In genomic region chr20:32359633-32360332, GRCh38 we compare ENCODE assay signal across 8 cellular contexts.
A peak's percentile ranks its signal among the peaks of the same experiment; 100 is the strongest.
DNase-seq lines count a peak whose midpoint lies in the region; ATAC-seq lines count a peak whose summit lies in the region.

No MANE protein-coding gene starts in this region.

- ATAC-seq in HG03520 (IDR thresholded peaks at IDR 0.05; ENCODE audit: unreplicated experiment): no peak

- peak; percentile 35 for DNase-seq in EH (ENCODE audit: low read depth)
- no peak for DNase-seq in NT2/D1 (ENCODE audit: low read depth, low spot score)
- DNase-seq in dedifferentiated amniotic fluid mesenchymal stem cell (ENCODE audit: extremely low spot score): peak; percentile 75
- DNase-seq in cortex of kidney (lab: John Stamatoyannopoulos, UW): no peak
- no peak for DNase-seq in NK-92 treated with Interleukin-12 subunit alpha and Interleukin-12 subunit beta, amount 100 ng/mL, for 24 hours (lab: John Stamatoyannopoulos, UW)
- no peak for DNase-seq in activated CD4-positive, alpha-beta T cell treated with anti-CD3 and anti-CD28 coated beads, Interleukin-2, amount 50 U/mL, for 4 hours

- H3K4me1 ChIP-seq in NT2/D1 (ENCODE audit: insufficient read depth, insufficient read length) (no peaks in the 10 kb centered on the region), muscle layer of duodenum (ENCODE audit: control insufficient read depth in 1 of 2, insufficient read depth in 2 of 2, low read length in 2 of 2) (peaks cover 19 to 39% of the 10 kb centered on the region in 2 donors)

- peak overlapping the region; percentile 90 for H3K27ac ChIP-seq in muscle layer of duodenum (ENCODE audit: low read length)

- H3K4me3 ChIP-seq in NT2/D1 (ENCODE audit: insufficient read length, low read depth) (peak overlapping the region; percentile 71), muscle layer of duodenum (ENCODE audit: low read depth in 1 of 2, low read length in 2 of 2) (peak overlapping the region; percentile 82 to 98)

- peaks cover 23% of the 10 kb centered on the region for H3K27me3 ChIP-seq in NT2/D1 (ENCODE audit: insufficient read depth, insufficient read length)
- H3K27me3 ChIP-seq in muscle layer of duodenum (ENCODE audit: low read depth, low read length): no peaks in the 10 kb centered on the region

- peaks cover 3% of the 10 kb centered on the region for H3K36me3 ChIP-seq in NT2/D1 (ENCODE audit: insufficient read depth, insufficient read length, low read length)
- H3K36me3 ChIP-seq in muscle layer of duodenum (ENCODE audit: control insufficient read depth in 1 of 2, insufficient read depth in 2 of 2, low read length in 2 of 2): no peaks in the 10 kb centered on the region

- no peaks in the 10 kb centered on the region for H3K9me3 ChIP-seq in NT2/D1 (ENCODE audit: insufficient read depth, low read length)
- no peaks in the 10 kb centered on the region for H3K9me3 ChIP-seq in muscle layer of duodenum (ENCODE audit: control insufficient read depth in 1 of 2, low read length in 2 of 2)

- H3K9ac ChIP-seq in NT2/D1 (ENCODE audit: insufficient read length, low read depth): peak overlapping the region; percentile 79

Comparison
In these comparisons a context has a peak if more than half of its experiments do, and no peak if none do; other contexts are left out.
1. DNase-seq: peak in EH (single experiment) and dedifferentiated amniotic fluid mesenchymal stem cell (single experiment); none in NT2/D1 (single experiment), cortex of kidney (single experiment), NK-92 treated with Interleukin-12 subunit alpha and Interleukin-12 subunit beta, amount 100 ng/mL, for 24 hours (single experiment) and activated CD4-positive, alpha-beta T cell treated with anti-CD3 and anti-CD28 coated beads, Interleukin-2, amount 50 U/mL, for 4 hours (0 of 2).